ENCODE assay signal across 1 cellular context in genomic region chr12:44296624-44297197, GRCh38.
TF ChIP-seq lines count a peak whose summit lies in the region.

No MANE protein-coding gene starts in this region.

TF ChIP-seq in HepG2, 621 proteins besides CTCF, POLR2A, EP300 and RAD21 (continued from another document and continues in another):
- peak; percentile 10; the same call in 1 of the 2 replicates for TF ChIP-seq ZNF687 (CRISPR knock-in tag; IDR thresholded peaks at IDR 0.05)
- 0 out of 2 replicates have a peak, but pooled peaks have one; percentile 17 for TF ChIP-seq ZNF263 (CRISPR knock-in tag; IDR thresholded peaks at IDR 0.05)
- no peak for TF ChIP-seq SMC3 (IDR thresholded peaks at IDR 0.05; ENCODE audit: low read length)
- no peak for TF ChIP-seq HHEX (CRISPR knock-in tag; IDR thresholded peaks at IDR 0.05)
- 0 out of 2 replicates have a peak, but pooled peaks have one; percentile 4 for TF ChIP-seq ZBTB4 (CRISPR knock-in tag; IDR thresholded peaks at IDR 0.05; ENCODE audit: borderline replicate concordance)
- TF ChIP-seq HOMEZ (CRISPR knock-in tag; IDR thresholded peaks at IDR 0.05; ENCODE audit: low read depth): peak; percentile 63; the same call in 1 of the 2 replicates
- no peak for TF ChIP-seq RARG (CRISPR knock-in tag; IDR thresholded peaks at IDR 0.05; ENCODE audit: low read depth)
- TF ChIP-seq HNF4A (CRISPR knock-in tag; IDR thresholded peaks at IDR 0.05): peak; percentile 86
- TF ChIP-seq ZSCAN20 (CRISPR knock-in tag; IDR thresholded peaks at IDR 0.05; ENCODE audit: borderline replicate concordance): no peak
- peak; percentile 44; the same call in 1 of the 2 replicates for TF ChIP-seq ZFX (CRISPR knock-in tag; IDR thresholded peaks at IDR 0.05; ENCODE audit: low read depth)
- TF ChIP-seq, protein P1, sequence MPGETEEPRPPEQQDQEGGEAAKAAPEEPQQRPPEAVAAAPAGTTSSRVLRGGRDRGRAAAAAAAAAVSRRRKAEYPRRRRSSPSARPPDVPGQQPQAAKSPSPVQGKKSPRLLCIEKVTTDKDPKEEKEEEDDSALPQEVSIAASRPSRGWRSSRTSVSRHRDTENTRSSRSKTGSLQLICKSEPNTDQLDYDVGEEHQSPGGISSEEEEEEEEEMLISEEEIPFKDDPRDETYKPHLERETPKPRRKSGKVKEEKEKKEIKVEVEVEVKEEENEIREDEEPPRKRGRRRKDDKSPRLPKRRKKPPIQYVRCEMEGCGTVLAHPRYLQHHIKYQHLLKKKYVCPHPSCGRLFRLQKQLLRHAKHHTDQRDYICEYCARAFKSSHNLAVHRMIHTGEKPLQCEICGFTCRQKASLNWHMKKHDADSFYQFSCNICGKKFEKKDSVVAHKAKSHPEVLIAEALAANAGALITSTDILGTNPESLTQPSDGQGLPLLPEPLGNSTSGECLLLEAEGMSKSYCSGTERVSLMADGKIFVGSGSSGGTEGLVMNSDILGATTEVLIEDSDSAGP (CRISPR knock-in tag; IDR thresholded peaks at IDR 0.05; ENCODE audit: borderline replicate concordance): peak; percentile 25; the same call in 1 of the 2 replicates
- no peak for TF ChIP-seq MTF1 (CRISPR knock-in tag; IDR thresholded peaks at IDR 0.05)
- TF ChIP-seq ZNF589 (CRISPR knock-in tag; conservative IDR thresholded peaks at IDR 0.05): no peak
- TF ChIP-seq POLR2G (IDR thresholded peaks at IDR 0.05; ENCODE audit: low read depth, low read length): 0 out of 2 replicates have a peak, but pooled peaks have one; percentile 23
- TF ChIP-seq ZNF331 (CRISPR knock-in tag; IDR thresholded peaks at IDR 0.05): 0 out of 2 replicates have a peak, but pooled peaks have one; percentile 21
- TF ChIP-seq SATB2 (CRISPR knock-in tag; IDR thresholded peaks at IDR 0.05): no peak
- no peak for TF ChIP-seq PCBP2 (optimal IDR thresholded peaks at IDR 0.05; ENCODE audit: low read depth, low read length, poor library complexity, severe bottlenecking)
- TF ChIP-seq MLLT10 (CRISPR knock-in tag; IDR thresholded peaks at IDR 0.05): no peak
- TF ChIP-seq EHMT2 (IDR thresholded peaks at IDR 0.05; ENCODE audit: borderline replicate concordance, low read depth, low read length): peak; percentile 61; the same call in 1 of the 2 replicates
- no peak for TF ChIP-seq PCBP1 (IDR thresholded peaks at IDR 0.05; ENCODE audit: borderline replicate concordance, low read depth, low read length)
- TF ChIP-seq, protein P2, sequence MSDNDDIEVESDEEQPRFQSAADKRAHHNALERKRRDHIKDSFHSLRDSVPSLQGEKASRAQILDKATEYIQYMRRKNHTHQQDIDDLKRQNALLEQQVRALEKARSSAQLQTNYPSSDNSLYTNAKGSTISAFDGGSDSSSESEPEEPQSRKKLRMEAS (IDR thresholded peaks at IDR 0.05): peak; percentile 47
- peak; percentile 71 for TF ChIP-seq SP5 (CRISPR knock-in tag; IDR thresholded peaks at IDR 0.05; ENCODE audit: borderline replicate concordance, low read depth)
- TF ChIP-seq, protein P3, sequence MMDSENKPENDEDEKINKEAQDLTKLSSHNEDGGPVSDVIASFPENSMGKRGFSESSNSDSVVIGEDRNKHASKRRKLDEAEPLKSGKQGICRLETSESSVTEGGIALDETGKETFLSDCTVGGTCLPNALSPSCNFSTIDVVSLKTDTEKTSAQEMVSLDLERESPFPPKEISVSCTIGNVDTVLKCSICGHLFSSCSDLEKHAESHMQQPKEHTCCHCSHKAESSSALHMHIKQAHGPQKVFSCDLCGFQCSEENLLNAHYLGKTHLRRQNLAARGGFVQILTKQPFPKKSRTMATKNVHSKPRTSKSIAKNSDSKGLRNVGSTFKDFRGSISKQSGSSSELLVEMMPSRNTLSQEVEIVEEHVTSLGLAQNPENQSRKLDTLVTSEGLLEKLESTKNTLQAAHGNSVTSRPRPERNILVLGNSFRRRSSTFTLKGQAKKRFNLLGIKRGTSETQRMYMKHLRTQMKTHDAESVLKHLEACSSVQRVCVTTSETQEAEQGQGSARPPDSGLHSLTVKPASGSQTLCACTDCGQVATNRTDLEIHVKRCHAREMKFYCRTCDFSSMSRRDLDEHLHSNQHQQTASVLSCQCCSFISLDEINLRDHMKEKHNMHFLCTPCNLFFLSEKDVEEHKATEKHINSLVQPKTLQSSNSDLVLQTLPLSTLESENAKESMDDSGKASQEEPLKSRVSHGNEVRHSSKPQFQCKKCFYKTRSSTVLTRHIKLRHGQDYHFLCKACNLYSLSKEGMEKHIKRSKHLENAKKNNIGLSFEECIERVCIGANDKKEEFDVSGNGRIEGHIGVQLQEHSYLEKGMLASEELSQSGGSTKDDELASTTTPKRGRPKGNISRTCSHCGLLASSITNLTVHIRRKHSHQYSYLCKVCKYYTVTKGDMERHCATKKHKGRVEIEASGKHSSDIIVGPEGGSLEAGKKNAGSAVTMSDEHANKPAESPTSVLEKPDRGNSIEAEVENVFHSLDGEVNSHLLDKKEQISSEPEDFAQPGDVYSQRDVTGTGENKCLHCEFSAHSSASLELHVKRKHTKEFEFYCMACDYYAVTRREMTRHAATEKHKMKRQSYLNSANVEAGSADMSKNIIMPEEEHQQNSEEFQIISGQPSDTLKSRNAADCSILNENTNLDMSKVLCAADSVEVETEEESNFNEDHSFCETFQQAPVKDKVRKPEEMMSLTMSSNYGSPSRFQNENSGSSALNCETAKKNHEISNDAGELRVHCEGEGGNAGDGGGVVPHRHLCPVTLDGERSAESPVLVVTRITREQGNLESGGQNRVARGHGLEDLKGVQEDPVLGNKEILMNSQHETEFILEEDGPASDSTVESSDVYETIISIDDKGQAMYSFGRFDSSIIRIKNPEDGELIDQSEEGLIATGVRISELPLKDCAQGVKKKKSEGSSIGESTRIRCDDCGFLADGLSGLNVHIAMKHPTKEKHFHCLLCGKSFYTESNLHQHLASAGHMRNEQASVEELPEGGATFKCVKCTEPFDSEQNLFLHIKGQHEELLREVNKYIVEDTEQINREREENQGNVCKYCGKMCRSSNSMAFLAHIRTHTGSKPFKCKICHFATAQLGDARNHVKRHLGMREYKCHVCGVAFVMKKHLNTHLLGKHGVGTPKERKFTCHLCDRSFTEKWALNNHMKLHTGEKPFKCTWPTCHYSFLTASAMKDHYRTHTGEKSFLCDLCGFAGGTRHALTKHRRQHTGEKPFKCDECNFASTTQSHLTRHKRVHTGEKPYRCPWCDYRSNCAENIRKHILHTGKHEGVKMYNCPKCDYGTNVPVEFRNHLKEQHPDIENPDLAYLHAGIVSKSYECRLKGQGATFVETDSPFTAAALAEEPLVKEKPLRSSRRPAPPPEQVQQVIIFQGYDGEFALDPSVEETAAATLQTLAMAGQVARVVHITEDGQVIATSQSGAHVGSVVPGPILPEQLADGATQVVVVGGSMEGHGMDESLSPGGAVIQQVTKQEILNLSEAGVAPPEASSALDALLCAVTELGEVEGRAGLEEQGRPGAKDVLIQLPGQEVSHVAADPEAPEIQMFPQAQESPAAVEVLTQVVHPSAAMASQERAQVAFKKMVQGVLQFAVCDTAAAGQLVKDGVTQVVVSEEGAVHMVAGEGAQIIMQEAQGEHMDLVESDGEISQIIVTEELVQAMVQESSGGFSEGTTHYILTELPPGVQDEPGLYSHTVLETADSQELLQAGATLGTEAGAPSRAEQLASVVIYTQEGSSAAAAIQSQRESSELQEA (CRISPR knock-in tag; IDR thresholded peaks at IDR 0.05; ENCODE audit: not compliant biosample characterization): no peak
- no peak for TF ChIP-seq SP4 (CRISPR knock-in tag; IDR thresholded peaks at IDR 0.05)
- TF ChIP-seq, protein P4, sequence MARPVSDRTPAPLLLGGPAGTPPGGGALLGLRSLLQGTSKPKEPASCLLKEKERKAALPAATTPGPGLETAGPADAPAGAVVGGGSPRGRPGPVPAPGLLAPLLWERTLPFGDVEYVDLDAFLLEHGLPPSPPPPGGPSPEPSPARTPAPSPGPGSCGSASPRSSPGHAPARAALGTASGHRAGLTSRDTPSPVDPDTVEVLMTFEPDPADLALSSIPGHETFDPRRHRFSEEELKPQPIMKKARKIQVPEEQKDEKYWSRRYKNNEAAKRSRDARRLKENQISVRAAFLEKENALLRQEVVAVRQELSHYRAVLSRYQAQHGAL (CRISPR knock-in tag; IDR thresholded peaks at IDR 0.05; ENCODE audit: not compliant biosample characterization): no peak
- TF ChIP-seq ZMYM4 (CRISPR knock-in tag; IDR thresholded peaks at IDR 0.05): peak; percentile 84
- TF ChIP-seq HNF4G (IDR thresholded peaks at IDR 0.05; ENCODE audit: borderline replicate concordance, low read depth, low read length): 0 out of 2 replicates have a peak, but pooled peaks have one; percentile 8
- TF ChIP-seq HNF4G (CRISPR knock-in tag; IDR thresholded peaks at IDR 0.05; ENCODE audit: borderline replicate concordance, low read depth): no peak
- TF ChIP-seq RAD51 (IDR thresholded peaks at IDR 0.05; ENCODE audit: borderline replicate concordance): no peak
- TF ChIP-seq ZBTB20 (CRISPR knock-in tag; IDR thresholded peaks at IDR 0.05; ENCODE audit: borderline replicate concordance, low read depth): no peak
- TF ChIP-seq ZNF644 (CRISPR knock-in tag; IDR thresholded peaks at IDR 0.05; ENCODE audit: low read depth): peak; percentile 78; the same call in 1 of the 2 replicates
- 0 out of 2 replicates have a peak, but pooled peaks have one; percentile 29 for TF ChIP-seq SAP130 (CRISPR knock-in tag; IDR thresholded peaks at IDR 0.05; ENCODE audit: low read depth)
- TF ChIP-seq, protein P5, sequence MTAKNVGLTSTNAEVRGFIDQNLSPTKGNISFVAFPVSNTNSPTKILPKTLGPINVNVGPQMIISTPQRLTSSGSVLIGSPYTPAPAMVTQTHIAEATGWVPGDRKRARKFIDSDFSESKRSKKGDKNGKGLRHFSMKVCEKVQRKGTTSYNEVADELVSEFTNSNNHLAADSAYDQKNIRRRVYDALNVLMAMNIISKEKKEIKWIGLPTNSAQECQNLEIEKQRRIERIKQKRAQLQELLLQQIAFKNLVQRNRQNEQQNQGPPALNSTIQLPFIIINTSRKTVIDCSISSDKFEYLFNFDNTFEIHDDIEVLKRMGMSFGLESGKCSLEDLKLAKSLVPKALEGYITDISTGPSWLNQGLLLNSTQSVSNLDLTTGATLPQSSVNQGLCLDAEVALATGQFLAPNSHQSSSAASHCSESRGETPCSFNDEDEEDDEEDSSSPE (CRISPR knock-in tag; IDR thresholded peaks at IDR 0.05): no peak
- no peak for TF ChIP-seq ZNF616 (CRISPR knock-in tag; IDR thresholded peaks at IDR 0.05; ENCODE audit: low read depth)
- peak; percentile 44 for TF ChIP-seq TEAD3 (CRISPR knock-in tag; optimal IDR thresholded peaks at IDR 0.05; ENCODE audit: borderline replicate concordance)
